12 cellular contexts compared by ENCODE assay signal in genomic region chr1:160672789-160673695, GRCh38. TPM values are rescaled to one million over a fixed set of nuclear protein-coding genes. Genes with fewer than 3 reads are reported as not detected.
DNase-seq lines count a peak whose midpoint lies in the region; ATAC-seq and TF ChIP-seq lines count a peak whose summit lies in the region.
"Had no signal": no experiment of that assay in that cellular context is flagged by ENCODE, and none has a peak within 500 bp of the region (broad histone marks: within the 10 kb centered on the region; RNA-seq: fewer than 3 reads in every experiment).

No MANE protein-coding gene starts in this region.

- no peak overlapping the region for H3K4me3 ChIP-seq in mammary epithelial cell (replicated peaks in 1 of 3; ENCODE audit: insufficient read depth in 1 of 3, low read depth in 2 of 3, low read length in 3 of 3)
- H3K4me3 ChIP-seq: HAP-1, K562 had no signal

- CTCF ChIA-PET in mammary epithelial cell (lab: Charles Lee; ENCODE audit: low non-redundant PET) = no interaction called here

- peaks cover 39% of the 10 kb centered on the region for H3K36me3 Mint-ChIP-seq in activated naive CD8-positive, alpha-beta T cell treated with anti-CD3 and anti-CD28 coated beads, Interleukin-2, amount 10 ng/mL, durations not matched to agents 7 days and 5 days

- TF ChIP-seq CTCF in mammary epithelial cell (conservative IDR thresholded peaks at IDR 0.05 in 1 of 2, IDR thresholded peaks at IDR 0.05 in 1 of 2; ENCODE audit: extremely low read depth in 1 of 2, insufficient read depth in 1 of 2, low read depth in 1 of 2, low read length in 2 of 2) (no peak), GM13977 (IDR thresholded peaks at IDR 0.05; ENCODE audit: extremely low read depth, insufficient read depth, missing control alignments) (no peak)

- peaks cover 6% of the 10 kb centered on the region for H3K27me3 ChIP-seq in mammary epithelial cell (ENCODE audit: insufficient read depth, low read length)

- no peaks in the 10 kb centered on the region for H4K20me1 ChIP-seq in mammary epithelial cell (ENCODE audit: insufficient read depth, low read length)

- WGBS in mammary epithelial cell (ENCODE audit: low coverage, missing lambda C conversion rate) = 45% methylated on average over 5 of the region's 6 CpGs

- ATAC-seq in activated naive CD8-positive, alpha-beta T cell treated with anti-CD3 and anti-CD28 coated beads, Interleukin-2, amount 10 ng/mL, durations not matched to agents 7 days and 5 days (ENCODE audit: low read depth) = peak; percentile 50
- ATAC-seq: K562 had no signal

- DNase-seq in activated naive CD4-positive, alpha-beta T cell treated with Interleukin-2 at 50 U/mL for 16 hours = peak; percentile 34
- no peak for DNase-seq in activated naive CD4-positive, alpha-beta T cell (lab: John Stamatoyannopoulos, UW)
- DNase-seq in activated naive CD8-positive, alpha-beta T cell treated with anti-CD3 and anti-CD28 coated beads, Interleukin-2, amount 10 ng/mL, durations not matched to agents 7 days and 5 days = no peak
- peak; percentile 25 for DNase-seq in stimulated activated naive CD4-positive, alpha-beta T cell treated with Interleukin-2 at 50 U/mL for 16 hours (lab: John Stamatoyannopoulos, UW)
- DNase-seq in mammary epithelial cell (no peak), GM13977 (ENCODE audit: low spot score) (no peak), NCI-H1694 treated with DMSO at 0.1 percent for 48 hours (lab: John Stamatoyannopoulos, UW) (no peak)
- DNase-seq: nephron progenitor cell had no signal

- H3K9me3 ChIP-seq in KOPT-K1 (ENCODE audit: insufficient read depth, low read length, poor library complexity, severe bottlenecking) (peaks cover 9% of the 10 kb centered on the region), mammary epithelial cell (replicated peaks; ENCODE audit: insufficient read depth, low read length) (no peaks in the 10 kb centered on the region)
- H3K9me3 ChIP-seq: HAP-1 had no signal

- intact Hi-C loops in mammary epithelial cell (cut with micrococcal nuclease) = no loop called here

- in situ Hi-C loops in mammary epithelial cell (cut with MboI; ENCODE audit: low sequenced_read_pairs in 2 of 2) (no loop called here), GM13977 (cut with MboI; ENCODE audit: low pct_unique_long_range_greater_than_20kb, low sequenced_read_pairs, unreplicated experiment) (no loop called here)

- no peak overlapping the region for H2AFZ ChIP-seq in mammary epithelial cell (ENCODE audit: low read depth, low read length)

- peaks cover 8% of the 10 kb centered on the region for H3K9me3 Mint-ChIP-seq in activated naive CD8-positive, alpha-beta T cell treated with anti-CD3 and anti-CD28 coated beads, Interleukin-2, amount 10 ng/mL, durations not matched to agents 7 days and 5 days
- H3K9me3 Mint-ChIP-seq: activated naive CD4-positive, alpha-beta T cell treated with anti-CD3 and anti-CD28 coated beads, Interleukin-2, amount 50 U/mL, for 24 hours had no signal

- BruUV-seq in mammary epithelial cell (replicated peaks; lab: Mats Ljungman, UMichigan) = no TSS peak

- no peaks in the 10 kb centered on the region for H3K4me1 ChIP-seq in mammary epithelial cell (ENCODE audit: insufficient read depth, low read length)

- dilution Hi-C loops in mammary epithelial cell (cut with HindIII; ENCODE audit: low sequenced_read_pairs) = no loop called here

- H3K36me3 ChIP-seq in KOPT-K1 (ENCODE audit: insufficient read depth, low read length) = peaks cover 14% of the 10 kb centered on the region
- H3K36me3 ChIP-seq in mammary epithelial cell (ENCODE audit: insufficient read depth, low read length) = no peaks in the 10 kb centered on the region
- H3K36me3 ChIP-seq: HAP-1 had no signal

- H3K4me2 ChIP-seq in mammary epithelial cell (ENCODE audit: insufficient read depth, low read depth, low read length) = no peak overlapping the region

- H3K27ac ChIP-seq in KOPT-K1 (ENCODE audit: low read depth, low read length, poor library complexity, severe bottlenecking) (peak overlapping the region; percentile 58), mammary epithelial cell (ENCODE audit: insufficient read depth, low read depth, low read length) (no peak overlapping the region)

- POLR2A ChIA-PET in activated naive CD8-positive, alpha-beta T cell treated with anti-CD3 and anti-CD28 coated beads, Interleukin-2, amount 10 ng/mL, durations not matched to agents 7 days and 5 days (lab: Charles Lee) = interaction anchor here (0.6 to 2.3 kb wide), 16 partner anchors 7 to 99 kb away, joined by 3 to 9 read pairs (median 3); partner anchors contain the start of genes CD48 and SLAMF1

- H3K27ac Mint-ChIP-seq in activated naive CD8-positive, alpha-beta T cell treated with anti-CD3 and anti-CD28 coated beads, Interleukin-2, amount 10 ng/mL, durations not matched to agents 7 days and 5 days = no peak overlapping the region
- H3K27ac Mint-ChIP-seq: nephron progenitor cell had no signal

- no peaks in the 10 kb centered on the region for H3K27me3 Mint-ChIP-seq in activated naive CD8-positive, alpha-beta T cell treated with anti-CD3 and anti-CD28 coated beads, Interleukin-2, amount 10 ng/mL, durations not matched to agents 7 days and 5 days
- H3K27me3 Mint-ChIP-seq: activated naive CD4-positive, alpha-beta T cell treated with anti-CD3 and anti-CD28 coated beads, Interleukin-2, amount 50 U/mL, for 24 hours had no signal

- no peaks in the 10 kb centered on the region for H3K79me2 ChIP-seq in mammary epithelial cell (ENCODE audit: insufficient read depth, low read length)

- no peak overlapping the region for H3K4me3 Mint-ChIP-seq in activated naive CD8-positive, alpha-beta T cell treated with anti-CD3 and anti-CD28 coated beads, Interleukin-2, amount 10 ng/mL, durations not matched to agents 7 days and 5 days
- H3K4me3 Mint-ChIP-seq: activated naive CD4-positive, alpha-beta T cell treated with anti-CD3 and anti-CD28 coated beads, Interleukin-2, amount 50 U/mL, for 24 hours; nephron progenitor cell had no signal

- no peak overlapping the region for H3K9ac ChIP-seq in mammary epithelial cell (ENCODE audit: insufficient read depth, low read length)

- peaks cover 20% of the 10 kb centered on the region for H3K4me1 Mint-ChIP-seq in activated naive CD8-positive, alpha-beta T cell treated with anti-CD3 and anti-CD28 coated beads, Interleukin-2, amount 10 ng/mL, durations not matched to agents 7 days and 5 days
- H3K4me1 Mint-ChIP-seq: nephron progenitor cell had no signal

RNA-seq across cellular contexts. Expression of gene SLAMF1, which starts 26.2 kb away (rescaled TPM):
- 10 to 100 TPM; 41.3 to 42.6 TPM for total RNA-seq in activated naive CD8-positive, alpha-beta T cell treated with anti-CD3 and anti-CD28 coated beads, Interleukin-2, amount 10 ng/mL, durations not matched to agents 7 days and 5 days
- not detected for total RNA-seq in mammary epithelial cell
- polyA plus RNA-seq in mammary epithelial cell = not detected
- not detected for polyA minus RNA-seq in mammary epithelial cell

RNA-seq across cellular contexts. Expression of gene CD48, which starts 38.6 kb away (rescaled TPM):
- total RNA-seq in activated naive CD8-positive, alpha-beta T cell treated with anti-CD3 and anti-CD28 coated beads, Interleukin-2, amount 10 ng/mL, durations not matched to agents 7 days and 5 days = 100 to 1,000 TPM; 379 to 386 TPM
- not detected for total RNA-seq in mammary epithelial cell
- polyA plus RNA-seq in mammary epithelial cell = not detected
- polyA minus RNA-seq in mammary epithelial cell = not detected

Comparison
In these comparisons a context has a peak if more than half of its experiments do, and no peak if none do; other contexts are left out.
1. DNase-seq: peak in activated naive CD4-positive, alpha-beta T cell treated with Interleukin-2 at 50 U/mL for 16 hours (single experiment) and stimulated activated naive CD4-positive, alpha-beta T cell treated with Interleukin-2 at 50 U/mL for 16 hours (single experiment); none in activated naive CD4-positive, alpha-beta T cell (0 of 4), activated naive CD8-positive, alpha-beta T cell treated with anti-CD3 and anti-CD28 coated beads, Interleukin-2, amount 10 ng/mL, durations not matched to agents 7 days and 5 days (single experiment), mammary epithelial cell (single experiment), GM13977 (single experiment) and NCI-H1694 treated with DMSO at 0.1 percent for 48 hours (single experiment).
2. RNA of gene SLAMF1, which starts 26.2 kb away (total RNA-seq): 41.3 to 42.6 TPM in activated naive CD8-positive, alpha-beta T cell treated with anti-CD3 and anti-CD28 coated beads, Interleukin-2, amount 10 ng/mL, durations not matched to agents 7 days and 5 days; not detected in mammary epithelial cell; every median in the first group is over 10 times any median in the second.
3. RNA of gene CD48, which starts 38.6 kb away (total RNA-seq): 379 to 386 TPM in activated naive CD8-positive, alpha-beta T cell treated with anti-CD3 and anti-CD28 coated beads, Interleukin-2, amount 10 ng/mL, durations not matched to agents 7 days and 5 days; not detected in mammary epithelial cell; every median in the first group is over 100 times any median in the second.